ENCODE assay signal across 31 cellular contexts in genomic region chr2:33196700-33197099, GRCh38.
"Had no signal": no experiment of that assay in that cellular context is flagged by ENCODE, and none has a peak within 500 bp of the region (broad histone marks: within the 10 kb centered on the region; RNA-seq: fewer than 3 reads in every experiment).

No MANE protein-coding gene starts in this region.

- H3K9me3 ChIP-seq: ovary, psoas muscle, spleen, suprapubic skin, testis, tibial nerve, upper lobe of left lung, vagina had no signal

- H3K4me1 ChIP-seq: neural progenitor cell, parathyroid adenoma, psoas muscle, spleen, suprapubic skin, testis, upper lobe of left lung had no signal

- H3K79me2 ChIP-seq: parathyroid adenoma had no signal

- H3K4me1 Mint-ChIP-seq: natural killer cell; nephron; stimulated activated memory B cell treated with anti-CD40 and anti-IgM and Interleukin-4, amounts not matched to agents 10 μg/mL and 1 μg/mL and 100 μg/mL, for 72 hours; stimulated activated naive CD8-positive, alpha-beta T cell treated with anti-CD3 and anti-CD28 coated beads, Interleukin-15, amount 100 ng/mL, for 72 hours had no signal

- H3K27me3 Mint-ChIP-seq: progenitor cell of endocrine pancreas; stimulated activated memory B cell treated with anti-CD40 and anti-IgM and Interleukin-4, amounts not matched to agents 10 μg/mL and 1 μg/mL and 100 μg/mL, for 72 hours; stimulated activated naive CD8-positive, alpha-beta T cell treated with anti-CD3 and anti-CD28 coated beads, Interleukin-15, amount 100 ng/mL, for 72 hours had no signal

- DNase-seq: natural killer cell; occipital lobe; ovary; posterior cingulate gyrus; psoas muscle; right cardiac atrium; spleen; stimulated activated CD4-positive, alpha-beta T cell treated with anti-CD3 and anti-CD28 coated beads, Interleukin-12 subunit alpha, Interleukin-12 subunit beta, amount 100 ng/mL, for 4 hours; stimulated activated CD4-positive, alpha-beta T cell treated with anti-CD3 and anti-CD28 coated beads, Interleukin-1b, Interleukin-23, amount 100 ng/mL, for 48 hours; stimulated activated CD4-positive, alpha-beta T cell treated with anti-CD3 and anti-CD28 coated beads, Interleukin-4, amount 100 ng/mL, for 1 hour; stimulated activated CD4-positive, alpha-beta T cell treated with anti-CD3 and anti-CD28 coated beads, Interleukin-4, amount 100 ng/mL, for 4 hours; stimulated activated CD8-positive, alpha-beta memory T cell treated with anti-CD3 and anti-CD28 coated beads, Interleukin-4, amount 100 ng/mL, for 48 hours; stimulated activated naive CD4-positive, alpha-beta T cell; stimulated activated naive CD8-positive, alpha-beta T cell treated with anti-CD3 and anti-CD28 coated beads, Interleukin-15, amount 100 ng/mL, for 72 hours; stimulated activated naive CD8-positive, alpha-beta T cell treated with anti-CD3 and anti-CD28 coated beads, Interleukin-15, Interleukin-2, amounts not matched to agents 100 U/mL and 50 U/mL, for 24 hours; substantia nigra; testis; trophoblast cell; upper lobe of left lung had no signal

- H3K27ac ChIP-seq: neural progenitor cell, ovary, parathyroid adenoma, psoas muscle, skin epidermis, spleen, suprapubic skin, testis, tibial nerve, upper lobe of left lung, vagina had no signal

- H3K4me2 ChIP-seq: neural progenitor cell, smooth muscle cell had no signal

- FAIRE-seq: urothelium cell line had no signal

- H3K27ac Mint-ChIP-seq: natural killer cell; nephron; neural progenitor cell; progenitor cell of endocrine pancreas; stimulated activated memory B cell treated with anti-CD40 and anti-IgM and Interleukin-4, amounts not matched to agents 10 μg/mL and 1 μg/mL and 100 μg/mL, for 72 hours; stimulated activated naive CD8-positive, alpha-beta T cell treated with anti-CD3 and anti-CD28 coated beads, Interleukin-15, amount 100 ng/mL, for 72 hours had no signal

- H3K36me3 Mint-ChIP-seq: natural killer cell; neural progenitor cell; stimulated activated memory B cell treated with anti-CD40 and anti-IgM and Interleukin-4, amounts not matched to agents 10 μg/mL and 1 μg/mL and 100 μg/mL, for 72 hours had no signal

- H3K4me3 ChIP-seq: neural progenitor cell, ovary, psoas muscle, skin epidermis, smooth muscle cell, spleen, suprapubic skin, testis, tibial nerve, upper lobe of left lung, vagina had no signal

- H2AFZ ChIP-seq: neural progenitor cell, parathyroid adenoma had no signal

- H3K4me3 Mint-ChIP-seq: natural killer cell; nephron; neural progenitor cell; stimulated activated memory B cell treated with anti-CD40 and anti-IgM and Interleukin-4, amounts not matched to agents 10 μg/mL and 1 μg/mL and 100 μg/mL, for 72 hours; stimulated activated naive CD8-positive, alpha-beta T cell treated with anti-CD3 and anti-CD28 coated beads, Interleukin-15, amount 100 ng/mL, for 72 hours had no signal

- ATAC-seq: natural killer cell; psoas muscle; right cardiac atrium; sciatic nerve; stimulated activated memory B cell treated with anti-CD40 and anti-IgM and Interleukin-4, amounts not matched to agents 10 μg/mL and 1 μg/mL and 100 μg/mL, for 72 hours; stimulated activated naive CD8-positive, alpha-beta T cell treated with anti-CD3 and anti-CD28 coated beads, Interleukin-15, amount 100 ng/mL, for 72 hours; stimulated activated naive CD8-positive, alpha-beta T cell treated with anti-CD3 and anti-CD28 coated beads, Interleukin-15, Interleukin-2, amounts not matched to agents 100 U/mL and 50 U/mL, for 24 hours had no signal

- H3K9ac ChIP-seq: neural progenitor cell, parathyroid adenoma had no signal

- H3K27me3 ChIP-seq: neural progenitor cell, ovary, spleen, suprapubic skin, testis, tibial nerve, upper lobe of left lung, vagina had no signal

- H3K9me3 Mint-ChIP-seq: stimulated activated memory B cell treated with anti-CD40 and anti-IgM and Interleukin-4, amounts not matched to agents 10 μg/mL and 1 μg/mL and 100 μg/mL, for 72 hours; stimulated activated naive CD8-positive, alpha-beta T cell treated with anti-CD3 and anti-CD28 coated beads, Interleukin-15, amount 100 ng/mL, for 72 hours had no signal

- H3K36me3 ChIP-seq: neural progenitor cell, ovary, spleen, suprapubic skin, tibial nerve, upper lobe of left lung, vagina had no signal
